8 cellular contexts compared by ENCODE assay signal in the genomic region with DNA sequence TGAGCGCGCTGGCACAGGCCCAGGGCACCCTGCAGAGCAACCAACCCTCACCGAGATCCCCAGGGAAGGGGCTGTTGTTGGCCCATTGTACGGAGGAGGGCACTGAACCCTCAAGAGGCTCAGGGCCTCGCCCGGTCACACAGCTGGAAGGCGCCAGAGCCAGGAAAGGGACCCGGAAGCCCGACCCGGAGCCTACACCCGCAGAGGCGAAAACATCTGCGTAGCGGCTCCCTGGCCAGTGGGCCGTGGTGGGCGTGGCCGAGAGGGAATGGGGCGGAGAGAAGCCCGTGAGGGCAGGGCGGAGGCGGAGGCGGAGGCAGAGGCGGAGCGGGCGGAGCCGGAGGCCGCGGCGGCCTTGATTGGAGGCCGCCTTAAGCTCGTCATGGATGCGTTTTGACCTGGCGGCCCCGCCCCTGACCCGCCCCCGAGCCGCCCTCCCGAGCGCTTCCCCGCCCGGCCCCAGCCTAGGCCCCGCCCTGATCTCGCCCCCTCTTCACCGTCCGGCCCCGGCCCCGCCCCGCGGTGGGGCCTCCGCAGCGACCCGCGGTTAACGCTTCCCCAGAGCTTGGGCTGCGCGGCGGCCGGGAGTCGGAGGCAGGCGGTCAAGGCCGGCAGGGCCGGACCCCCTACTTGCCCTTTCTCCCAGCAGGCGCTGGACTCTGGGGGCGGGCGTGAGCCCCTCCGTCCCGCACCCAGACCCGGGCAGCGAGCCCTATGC. TPM values are rescaled to one million over a fixed set of nuclear protein-coding genes. Genes with fewer than 3 reads are reported as not detected.
A peak's percentile ranks its signal among the peaks of the same experiment; 100 is the strongest.
DNase-seq lines count a peak whose midpoint lies in the region; ATAC-seq and TF ChIP-seq lines count a peak whose summit lies in the region.

No MANE protein-coding gene starts in this region.

- H3K4me1 ChIP-seq in CD4-positive, alpha-beta memory T cell (ENCODE audit: insufficient read depth, low read length): peaks cover 32% of the 10 kb centered on the region

- peaks cover 6 to 20% of the 10 kb centered on the region in 2 donors for H3K36me3 Mint-ChIP-seq in CD4-positive, alpha-beta memory T cell
- H3K36me3 Mint-ChIP-seq in activated CD8-positive, alpha-beta T cell treated with anti-CD3 and anti-CD28 coated beads for 36 hours (ENCODE audit: low read depth): peaks cover 16% of the 10 kb centered on the region

- H3K27me3 ChIP-seq in CD4-positive, alpha-beta memory T cell (ENCODE audit: insufficient read depth, low read length): no peaks in the 10 kb centered on the region

- POLR2A ChIA-PET in CD4-positive, alpha-beta memory T cell (lab: Charles Lee; ENCODE audit: partially characterized antibody): interaction anchor here (0.5 to 6.2 kb wide), 31 partner anchors 8 to 672 kb away, joined by 3 to 86 read pairs (median 6); a partner anchor contains a TSS
- POLR2A ChIA-PET in activated CD8-positive, alpha-beta T cell treated with anti-CD3 and anti-CD28 coated beads for 36 hours (lab: Charles Lee): interaction anchor here (1.0 to 3.6 kb wide), 6 partner anchors 10 to 178 kb away, joined by 3 to 12 read pairs (median 8); a partner anchor contains a TSS

- intact Hi-C loops in CD4-positive, alpha-beta memory T cell (cut with micrococcal nuclease): loop anchor here (1.0 to 10.0 kb wide), 7 partner anchors 10 to 409 kb away; a partner anchor contains a TSS
- intact Hi-C loops in activated CD8-positive, alpha-beta T cell treated with anti-CD3 and anti-CD28 coated beads for 36 hours (cut with micrococcal nuclease): loop anchor here (5.0 to 10.0 kb wide), 2 partner anchors 139 to 292 kb away; no protein-coding TSS in a partner anchor

- peak; percentile 90 to 94 (median 93) for DNase-seq in CD4-positive, alpha-beta memory T cell
- DNase-seq in HK-2 (ENCODE audit: unreplicated experiment) (peak; percentile 99), NCI-H82 (lab: John Stamatoyannopoulos, UW) (peak; percentile 93), ecto neural progenitor cell (ENCODE audit: low spot score) (peak; percentile 97), lung microvascular endothelial cell (ENCODE audit: low read depth in 2 of 2) (peak; percentile 96 to 97)
- peak; percentile 97 for DNase-seq in activated CD8-positive, alpha-beta T cell treated with anti-CD3 and anti-CD28 coated beads for 36 hours
- DNase-seq in stimulated activated CD4-positive, alpha-beta T cell treated with anti-CD3 and anti-CD28 coated beads, TNF-alpha, amount 100 ng/mL, for 24 hours (ENCODE audit: low read depth in 3 of 3): peak; percentile 78 to 92 (median 89)

- H3K4me3 ChIP-seq in CD4-positive, alpha-beta memory T cell (ENCODE audit: low read length in 2 of 2): peak overlapping the region; percentile 78 to 82

- H3K4me3 Mint-ChIP-seq in CD4-positive, alpha-beta memory T cell: peak overlapping the region; percentile 76 to 90 (median 86)
- peak overlapping the region; percentile 83 for H3K4me3 Mint-ChIP-seq in activated CD8-positive, alpha-beta T cell treated with anti-CD3 and anti-CD28 coated beads for 36 hours

- H3K27ac ChIP-seq in CD4-positive, alpha-beta memory T cell (ENCODE audit: low read depth, low read length): peak overlapping the region; percentile 83

- CTCF ChIA-PET in CD4-positive, alpha-beta memory T cell (lab: Charles Lee; ENCODE audit: partially characterized antibody): interaction anchor here (0.6 to 3.2 kb wide), 9 partner anchors 10 to 295 kb away, joined by 3 to 23 read pairs (median 4); a partner anchor contains a TSS
- CTCF ChIA-PET in activated CD8-positive, alpha-beta T cell treated with anti-CD3 and anti-CD28 coated beads for 36 hours (lab: Charles Lee): interaction anchor here (0.9 to 4.7 kb wide), 6 partner anchors 10 to 176 kb away, joined by 3 to 33 read pairs (median 4); a partner anchor contains a TSS

- TF ChIP-seq CTCF in activated CD8-positive, alpha-beta T cell treated with anti-CD3 and anti-CD28 coated beads for 36 hours (IDR thresholded peaks at IDR 0.05): no peak

- H3K4me1 Mint-ChIP-seq in CD4-positive, alpha-beta memory T cell: peaks cover 10 to 59% (median 28%) of the 10 kb centered on the region in 4 donors
- peaks cover 34% of the 10 kb centered on the region for H3K4me1 Mint-ChIP-seq in activated CD8-positive, alpha-beta T cell treated with anti-CD3 and anti-CD28 coated beads for 36 hours (ENCODE audit: low read depth)

- no peaks in the 10 kb centered on the region for H3K9me3 ChIP-seq in CD4-positive, alpha-beta memory T cell (ENCODE audit: control insufficient read depth in 1 of 2, low read length in 2 of 2)

- peak; percentile 68 for ATAC-seq in GM19455 (IDR thresholded peaks at IDR 0.05; ENCODE audit: unreplicated experiment)
- peak; percentile 82 for ATAC-seq in activated CD8-positive, alpha-beta T cell treated with anti-CD3 and anti-CD28 coated beads for 36 hours

- H3K27me3 Mint-ChIP-seq in CD4-positive, alpha-beta memory T cell: no peaks in the 10 kb centered on the region
- no peaks in the 10 kb centered on the region for H3K27me3 Mint-ChIP-seq in activated CD8-positive, alpha-beta T cell treated with anti-CD3 and anti-CD28 coated beads for 36 hours

- H3K9me3 Mint-ChIP-seq in CD4-positive, alpha-beta memory T cell: peaks cover 0 to 5% (median 0%) of the 10 kb centered on the region in 8 donors
- H3K9me3 Mint-ChIP-seq in activated CD8-positive, alpha-beta T cell treated with anti-CD3 and anti-CD28 coated beads for 36 hours: no peaks in the 10 kb centered on the region

- peaks cover 4% of the 10 kb centered on the region for H3K36me3 ChIP-seq in CD4-positive, alpha-beta memory T cell (ENCODE audit: insufficient read depth, low read length)

- H3K27ac Mint-ChIP-seq in CD4-positive, alpha-beta memory T cell: peak overlapping the region; percentile 94 to 98 (median 96)
- H3K27ac Mint-ChIP-seq in activated CD8-positive, alpha-beta T cell treated with anti-CD3 and anti-CD28 coated beads for 36 hours: peak overlapping the region; percentile 91

RNA-seq across cellular contexts. Expression of a gene that starts 2.1 kb away (rescaled TPM):
- total RNA-seq in CD4-positive, alpha-beta memory T cell: 10 to 100 TPM in 1 of 2 experiments, 1 to 10 TPM in 1; 9.7 to 11.0 TPM
- polyA plus RNA-seq in CD4-positive, alpha-beta memory T cell: 10 to 100 TPM in 1 of 2 donors, 1 to 10 TPM in 1; 6.8 to 10.9 TPM
- total RNA-seq in activated CD8-positive, alpha-beta T cell treated with anti-CD3 and anti-CD28 coated beads for 36 hours: 10 to 100 TPM; 18.5 to 18.9 TPM
- 12.4 and 12.7 TPM in 2 replicates for total RNA-seq in lung microvascular endothelial cell

RNA-seq across cellular contexts. Expression of a gene that starts 10.5 kb away (rescaled TPM):
- total RNA-seq in CD4-positive, alpha-beta memory T cell: 10 to 100 TPM; 73.6 to 75.9 TPM
- 10 to 100 TPM; 13.8 to 65.3 TPM for polyA plus RNA-seq in CD4-positive, alpha-beta memory T cell
- total RNA-seq in activated CD8-positive, alpha-beta T cell treated with anti-CD3 and anti-CD28 coated beads for 36 hours: 10 to 100 TPM; 53.6 to 55.2 TPM
- total RNA-seq in lung microvascular endothelial cell: 19.2 and 23.0 TPM in 2 replicates

RNA-seq across cellular contexts. Expression of a gene that starts 22.7 kb away (rescaled TPM):
- not detected for total RNA-seq in CD4-positive, alpha-beta memory T cell
- under 1 TPM in 1 of 2 donors, not detected in 1; 0.41 TPM for polyA plus RNA-seq in CD4-positive, alpha-beta memory T cell
- not detected for total RNA-seq in activated CD8-positive, alpha-beta T cell treated with anti-CD3 and anti-CD28 coated beads for 36 hours
- total RNA-seq in lung microvascular endothelial cell: 0.44 and 0.99 TPM in 2 replicates

Comparison
In these comparisons a context has a peak if more than half of its experiments do, and no peak if none do; other contexts are left out.
1. Peak in every context shown above with its lines: DNase-seq, ATAC-seq, H3K4me3 ChIP-seq and H3K27ac ChIP-seq.